ENCODE assay signal across 1 cellular context in the genomic region with DNA sequence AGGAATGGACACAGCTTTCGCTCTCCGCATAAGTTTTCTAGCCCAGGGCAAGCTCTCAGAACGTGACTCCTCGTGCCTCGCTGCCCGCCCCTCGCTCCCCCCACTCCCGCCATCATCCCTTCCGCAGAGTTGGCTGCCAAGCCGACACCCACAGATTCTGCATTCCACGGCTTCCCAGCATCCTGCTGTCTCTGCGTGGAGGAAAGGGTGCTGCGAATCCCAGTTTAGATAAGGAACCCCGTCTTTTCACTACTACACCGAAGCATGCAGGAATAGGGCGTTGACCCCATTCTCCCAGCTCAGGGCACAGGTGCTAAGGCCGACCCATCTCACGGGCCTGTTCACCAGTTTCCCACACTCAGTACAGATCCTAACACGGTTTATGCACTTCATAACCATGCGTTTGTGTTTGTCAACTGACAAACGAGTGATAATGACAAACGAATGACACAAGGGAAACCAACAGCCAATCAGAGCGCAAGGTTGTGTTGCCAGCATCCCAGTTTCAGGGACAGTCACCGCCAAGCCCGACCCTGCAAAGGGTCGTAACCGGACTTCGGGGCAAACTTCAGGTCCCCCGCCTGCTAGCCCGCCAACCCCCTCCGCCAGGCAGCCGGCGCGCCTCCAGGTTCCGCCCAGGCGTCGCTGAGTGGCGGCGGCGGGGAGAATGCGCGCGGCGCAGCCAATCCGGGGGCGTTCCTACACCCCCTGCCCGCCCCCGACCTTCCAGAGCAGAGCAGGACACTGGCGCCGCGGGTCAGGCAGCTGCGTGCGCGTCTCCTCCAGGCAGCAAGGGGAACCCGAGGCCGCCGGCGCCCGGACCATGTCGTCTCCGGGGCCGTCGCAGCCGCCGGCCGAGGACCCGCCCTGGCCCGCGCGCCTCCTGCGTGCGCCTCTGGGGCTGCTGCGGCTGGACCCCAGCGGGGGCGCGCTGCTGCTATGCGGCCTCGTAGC.
TF ChIP-seq lines count a peak whose summit lies in the region.

A gene (plus strand): TSS at position 729 of the 954 bp plus-strand sequence. CDS start 95 bp downstream, at position 824.

TF ChIP-seq in HepG2, 621 proteins besides CTCF, POLR2A, EP300 and RAD21 (continued from another document and continues in another):
- TF ChIP-seq, protein P1, sequence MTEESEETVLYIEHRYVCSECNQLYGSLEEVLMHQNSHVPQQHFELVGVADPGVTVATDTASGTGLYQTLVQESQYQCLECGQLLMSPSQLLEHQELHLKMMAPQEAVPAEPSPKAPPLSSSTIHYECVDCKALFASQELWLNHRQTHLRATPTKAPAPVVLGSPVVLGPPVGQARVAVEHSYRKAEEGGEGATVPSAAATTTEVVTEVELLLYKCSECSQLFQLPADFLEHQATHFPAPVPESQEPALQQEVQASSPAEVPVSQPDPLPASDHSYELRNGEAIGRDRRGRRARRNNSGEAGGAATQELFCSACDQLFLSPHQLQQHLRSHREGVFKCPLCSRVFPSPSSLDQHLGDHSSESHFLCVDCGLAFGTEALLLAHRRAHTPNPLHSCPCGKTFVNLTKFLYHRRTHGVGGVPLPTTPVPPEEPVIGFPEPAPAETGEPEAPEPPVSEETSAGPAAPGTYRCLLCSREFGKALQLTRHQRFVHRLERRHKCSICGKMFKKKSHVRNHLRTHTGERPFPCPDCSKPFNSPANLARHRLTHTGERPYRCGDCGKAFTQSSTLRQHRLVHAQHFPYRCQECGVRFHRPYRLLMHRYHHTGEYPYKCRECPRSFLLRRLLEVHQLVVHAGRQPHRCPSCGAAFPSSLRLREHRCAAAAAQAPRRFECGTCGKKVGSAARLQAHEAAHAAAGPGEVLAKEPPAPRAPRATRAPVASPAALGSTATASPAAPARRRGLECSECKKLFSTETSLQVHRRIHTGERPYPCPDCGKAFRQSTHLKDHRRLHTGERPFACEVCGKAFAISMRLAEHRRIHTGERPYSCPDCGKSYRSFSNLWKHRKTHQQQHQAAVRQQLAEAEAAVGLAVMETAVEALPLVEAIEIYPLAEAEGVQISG (CRISPR knock-in tag; IDR thresholded peaks at IDR 0.05): peak; percentile 53; the same call in 1 of the 2 replicates
- TF ChIP-seq MXI1 (IDR thresholded peaks at IDR 0.05; ENCODE audit: borderline replicate concordance, low read depth, low read length) (peak; percentile 16; the same call in 1 of the 3 replicates), PRPF4 (IDR thresholded peaks at IDR 0.05; ENCODE audit: low read depth, low read length, poor library complexity, severe bottlenecking) (no peak), SMAD3 (CRISPR knock-in tag; IDR thresholded peaks at IDR 0.05) (no peak), HES4 (CRISPR knock-in tag; IDR thresholded peaks at IDR 0.05; ENCODE audit: borderline replicate concordance) (peak; percentile 78; the same call in 1 of the 2 replicates), ZNF430 (CRISPR knock-in tag; IDR thresholded peaks at IDR 0.05) (peak; percentile 69; the same call in 1 of the 2 replicates), MEIS1 (CRISPR knock-in tag; IDR thresholded peaks at IDR 0.05; ENCODE audit: borderline replicate concordance) (0 out of 2 replicates have a peak, but pooled peaks have one; percentile 24), JUND (CRISPR knock-in tag; IDR thresholded peaks at IDR 0.05) (no peak), FOXP1 (IDR thresholded peaks at IDR 0.05) (no peak), FOXP1 (CRISPR knock-in tag; IDR thresholded peaks at IDR 0.05) (no peak), GFI1 (CRISPR knock-in tag; IDR thresholded peaks at IDR 0.05; ENCODE audit: borderline replicate concordance) (no peak), MTA1 (CRISPR knock-in tag; IDR thresholded peaks at IDR 0.05; ENCODE audit: borderline replicate concordance) (peak; percentile 20; the same call in 1 of the 2 replicates), ZNF17 (CRISPR knock-in tag; IDR thresholded peaks at IDR 0.05) (no peak), ZFYVE20 (CRISPR knock-in tag; IDR thresholded peaks at IDR 0.05; ENCODE audit: borderline replicate concordance, low read depth) (0 out of 2 replicates have a peak, but pooled peaks have one; percentile 35), SALL2 (CRISPR knock-in tag; IDR thresholded peaks at IDR 0.05) (peak; percentile 73; the same call in 1 of the 2 replicates), HNRNPL (IDR thresholded peaks at IDR 0.05; ENCODE audit: low read depth, low read length) (no peak), RARG (CRISPR knock-in tag; IDR thresholded peaks at IDR 0.05; ENCODE audit: low read depth) (no peak), POGZ (CRISPR knock-in tag; IDR thresholded peaks at IDR 0.05) (no peak), ZNF296 (CRISPR knock-in tag; conservative IDR thresholded peaks at IDR 0.05) (no peak), ZNF790 (CRISPR knock-in tag; IDR thresholded peaks at IDR 0.05; ENCODE audit: borderline replicate concordance) (no peak; the same call in 1 of the 2 replicates), KDM1A (CRISPR knock-in tag; IDR thresholded peaks at IDR 0.05) (no peak), SNAI1 (CRISPR knock-in tag; IDR thresholded peaks at IDR 0.05; ENCODE audit: borderline replicate concordance) (no peak), ERF (CRISPR knock-in tag; IDR thresholded peaks at IDR 0.05) (peak; percentile 39; the same call in 1 of the 2 replicates), FOXC1 (CRISPR knock-in tag; IDR thresholded peaks at IDR 0.05; ENCODE audit: borderline replicate concordance) (peak; percentile 63), FOSL2 (CRISPR knock-in tag; IDR thresholded peaks at IDR 0.05) (no peak), ZC3H13 (CRISPR knock-in tag; IDR thresholded peaks at IDR 0.05) (0 out of 2 replicates have a peak, but pooled peaks have one; percentile 48), ZNF530 (CRISPR knock-in tag; IDR thresholded peaks at IDR 0.05; ENCODE audit: low read depth) (no peak), ZNF382 (CRISPR knock-in tag; IDR thresholded peaks at IDR 0.05; ENCODE audit: borderline replicate concordance) (no peak), WIZ (CRISPR knock-in tag; IDR thresholded peaks at IDR 0.05) (no peak), MZF1 (CRISPR knock-in tag; IDR thresholded peaks at IDR 0.05; ENCODE audit: borderline replicate concordance) (no peak), ZNF367 (CRISPR knock-in tag; IDR thresholded peaks at IDR 0.05; ENCODE audit: borderline replicate concordance) (no peak; the same call in 1 of the 2 replicates), MYC (CRISPR knock-in tag; IDR thresholded peaks at IDR 0.05; ENCODE audit: borderline replicate concordance) (peak; percentile 45; the same call in 1 of the 2 replicates), SAP130 (CRISPR knock-in tag; IDR thresholded peaks at IDR 0.05; ENCODE audit: low read depth) (peak; percentile 39; the same call in 1 of the 2 replicates), ZNF317 (CRISPR knock-in tag; IDR thresholded peaks at IDR 0.05) (no peak), ZNF24 (IDR thresholded peaks at IDR 0.05) (no peak), MTF2 (CRISPR knock-in tag; IDR thresholded peaks at IDR 0.05; ENCODE audit: borderline replicate concordance) (peak; percentile 75), ZNF563 (CRISPR knock-in tag; IDR thresholded peaks at IDR 0.05) (peak; percentile 82; the same call in 1 of the 2 replicates), KDM2A (CRISPR knock-in tag; IDR thresholded peaks at IDR 0.05; ENCODE audit: borderline replicate concordance, low read depth) (0 out of 2 replicates have a peak, but pooled peaks have one; percentile 40), ZFAT (CRISPR knock-in tag; conservative IDR thresholded peaks at IDR 0.05) (no peak)
- TF ChIP-seq, protein P2, sequence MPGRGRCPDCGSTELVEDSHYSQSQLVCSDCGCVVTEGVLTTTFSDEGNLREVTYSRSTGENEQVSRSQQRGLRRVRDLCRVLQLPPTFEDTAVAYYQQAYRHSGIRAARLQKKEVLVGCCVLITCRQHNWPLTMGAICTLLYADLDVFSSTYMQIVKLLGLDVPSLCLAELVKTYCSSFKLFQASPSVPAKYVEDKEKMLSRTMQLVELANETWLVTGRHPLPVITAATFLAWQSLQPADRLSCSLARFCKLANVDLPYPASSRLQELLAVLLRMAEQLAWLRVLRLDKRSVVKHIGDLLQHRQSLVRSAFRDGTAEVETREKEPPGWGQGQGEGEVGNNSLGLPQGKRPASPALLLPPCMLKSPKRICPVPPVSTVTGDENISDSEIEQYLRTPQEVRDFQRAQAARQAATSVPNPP (CRISPR knock-in tag; IDR thresholded peaks at IDR 0.05): 0 out of 2 replicates have a peak, but pooled peaks have one; percentile 58
- TF ChIP-seq, protein P3, sequence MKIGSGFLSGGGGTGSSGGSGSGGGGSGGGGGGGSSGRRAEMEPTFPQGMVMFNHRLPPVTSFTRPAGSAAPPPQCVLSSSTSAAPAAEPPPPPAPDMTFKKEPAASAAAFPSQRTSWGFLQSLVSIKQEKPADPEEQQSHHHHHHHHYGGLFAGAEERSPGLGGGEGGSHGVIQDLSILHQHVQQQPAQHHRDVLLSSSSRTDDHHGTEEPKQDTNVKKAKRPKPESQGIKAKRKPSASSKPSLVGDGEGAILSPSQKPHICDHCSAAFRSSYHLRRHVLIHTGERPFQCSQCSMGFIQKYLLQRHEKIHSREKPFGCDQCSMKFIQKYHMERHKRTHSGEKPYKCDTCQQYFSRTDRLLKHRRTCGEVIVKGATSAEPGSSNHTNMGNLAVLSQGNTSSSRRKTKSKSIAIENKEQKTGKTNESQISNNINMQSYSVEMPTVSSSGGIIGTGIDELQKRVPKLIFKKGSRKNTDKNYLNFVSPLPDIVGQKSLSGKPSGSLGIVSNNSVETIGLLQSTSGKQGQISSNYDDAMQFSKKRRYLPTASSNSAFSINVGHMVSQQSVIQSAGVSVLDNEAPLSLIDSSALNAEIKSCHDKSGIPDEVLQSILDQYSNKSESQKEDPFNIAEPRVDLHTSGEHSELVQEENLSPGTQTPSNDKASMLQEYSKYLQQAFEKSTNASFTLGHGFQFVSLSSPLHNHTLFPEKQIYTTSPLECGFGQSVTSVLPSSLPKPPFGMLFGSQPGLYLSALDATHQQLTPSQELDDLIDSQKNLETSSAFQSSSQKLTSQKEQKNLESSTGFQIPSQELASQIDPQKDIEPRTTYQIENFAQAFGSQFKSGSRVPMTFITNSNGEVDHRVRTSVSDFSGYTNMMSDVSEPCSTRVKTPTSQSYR (CRISPR knock-in tag; IDR thresholded peaks at IDR 0.05; ENCODE audit: borderline replicate concordance): peak; percentile 36; the same call in 1 of the 2 replicates
- TF ChIP-seq, protein P4, sequence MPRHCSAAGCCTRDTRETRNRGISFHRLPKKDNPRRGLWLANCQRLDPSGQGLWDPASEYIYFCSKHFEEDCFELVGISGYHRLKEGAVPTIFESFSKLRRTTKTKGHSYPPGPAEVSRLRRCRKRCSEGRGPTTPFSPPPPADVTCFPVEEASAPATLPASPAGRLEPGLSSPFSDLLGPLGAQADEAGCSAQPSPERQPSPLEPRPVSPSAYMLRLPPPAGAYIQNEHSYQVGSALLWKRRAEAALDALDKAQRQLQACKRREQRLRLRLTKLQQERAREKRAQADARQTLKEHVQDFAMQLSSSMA (CRISPR knock-in tag; IDR thresholded peaks at IDR 0.05): no peak
- TF ChIP-seq, protein P5, sequence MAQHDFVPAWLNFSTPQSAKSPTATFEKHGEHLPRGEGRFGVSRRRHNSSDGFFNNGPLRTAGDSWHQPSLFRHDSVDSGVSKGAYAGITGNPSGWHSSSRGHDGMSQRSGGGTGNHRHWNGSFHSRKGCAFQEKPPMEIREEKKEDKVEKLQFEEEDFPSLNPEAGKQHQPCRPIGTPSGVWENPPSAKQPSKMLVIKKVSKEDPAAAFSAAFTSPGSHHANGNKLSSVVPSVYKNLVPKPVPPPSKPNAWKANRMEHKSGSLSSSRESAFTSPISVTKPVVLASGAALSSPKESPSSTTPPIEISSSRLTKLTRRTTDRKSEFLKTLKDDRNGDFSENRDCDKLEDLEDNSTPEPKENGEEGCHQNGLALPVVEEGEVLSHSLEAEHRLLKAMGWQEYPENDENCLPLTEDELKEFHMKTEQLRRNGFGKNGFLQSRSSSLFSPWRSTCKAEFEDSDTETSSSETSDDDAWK (CRISPR knock-in tag; IDR thresholded peaks at IDR 0.05): no peak
- TF ChIP-seq, protein P6, sequence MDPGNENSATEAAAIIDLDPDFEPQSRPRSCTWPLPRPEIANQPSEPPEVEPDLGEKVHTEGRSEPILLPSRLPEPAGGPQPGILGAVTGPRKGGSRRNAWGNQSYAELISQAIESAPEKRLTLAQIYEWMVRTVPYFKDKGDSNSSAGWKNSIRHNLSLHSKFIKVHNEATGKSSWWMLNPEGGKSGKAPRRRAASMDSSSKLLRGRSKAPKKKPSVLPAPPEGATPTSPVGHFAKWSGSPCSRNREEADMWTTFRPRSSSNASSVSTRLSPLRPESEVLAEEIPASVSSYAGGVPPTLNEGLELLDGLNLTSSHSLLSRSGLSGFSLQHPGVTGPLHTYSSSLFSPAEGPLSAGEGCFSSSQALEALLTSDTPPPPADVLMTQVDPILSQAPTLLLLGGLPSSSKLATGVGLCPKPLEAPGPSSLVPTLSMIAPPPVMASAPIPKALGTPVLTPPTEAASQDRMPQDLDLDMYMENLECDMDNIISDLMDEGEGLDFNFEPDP (CRISPR knock-in tag; conservative IDR thresholded peaks at IDR 0.05): peak; percentile 82; the same call in 1 of the 2 replicates
- TF ChIP-seq, protein P7, sequence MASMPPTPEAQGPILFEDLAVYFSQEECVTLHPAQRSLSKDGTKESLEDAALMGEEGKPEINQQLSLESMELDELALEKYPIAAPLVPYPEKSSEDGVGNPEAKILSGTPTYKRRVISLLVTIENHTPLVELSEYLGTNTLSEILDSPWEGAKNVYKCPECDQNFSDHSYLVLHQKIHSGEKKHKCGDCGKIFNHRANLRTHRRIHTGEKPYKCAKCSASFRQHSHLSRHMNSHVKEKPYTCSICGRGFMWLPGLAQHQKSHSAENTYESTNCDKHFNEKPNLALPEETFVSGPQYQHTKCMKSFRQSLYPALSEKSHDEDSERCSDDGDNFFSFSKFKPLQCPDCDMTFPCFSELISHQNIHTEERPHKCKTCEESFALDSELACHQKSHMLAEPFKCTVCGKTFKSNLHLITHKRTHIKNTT (CRISPR knock-in tag; IDR thresholded peaks at IDR 0.05): no peak
- TF ChIP-seq, protein P8, sequence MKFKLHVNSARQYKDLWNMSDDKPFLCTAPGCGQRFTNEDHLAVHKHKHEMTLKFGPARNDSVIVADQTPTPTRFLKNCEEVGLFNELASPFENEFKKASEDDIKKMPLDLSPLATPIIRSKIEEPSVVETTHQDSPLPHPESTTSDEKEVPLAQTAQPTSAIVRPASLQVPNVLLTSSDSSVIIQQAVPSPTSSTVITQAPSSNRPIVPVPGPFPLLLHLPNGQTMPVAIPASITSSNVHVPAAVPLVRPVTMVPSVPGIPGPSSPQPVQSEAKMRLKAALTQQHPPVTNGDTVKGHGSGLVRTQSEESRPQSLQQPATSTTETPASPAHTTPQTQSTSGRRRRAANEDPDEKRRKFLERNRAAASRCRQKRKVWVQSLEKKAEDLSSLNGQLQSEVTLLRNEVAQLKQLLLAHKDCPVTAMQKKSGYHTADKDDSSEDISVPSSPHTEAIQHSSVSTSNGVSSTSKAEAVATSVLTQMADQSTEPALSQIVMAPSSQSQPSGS (CRISPR knock-in tag; IDR thresholded peaks at IDR 0.05): no peak
- TF ChIP-seq, protein P9, sequence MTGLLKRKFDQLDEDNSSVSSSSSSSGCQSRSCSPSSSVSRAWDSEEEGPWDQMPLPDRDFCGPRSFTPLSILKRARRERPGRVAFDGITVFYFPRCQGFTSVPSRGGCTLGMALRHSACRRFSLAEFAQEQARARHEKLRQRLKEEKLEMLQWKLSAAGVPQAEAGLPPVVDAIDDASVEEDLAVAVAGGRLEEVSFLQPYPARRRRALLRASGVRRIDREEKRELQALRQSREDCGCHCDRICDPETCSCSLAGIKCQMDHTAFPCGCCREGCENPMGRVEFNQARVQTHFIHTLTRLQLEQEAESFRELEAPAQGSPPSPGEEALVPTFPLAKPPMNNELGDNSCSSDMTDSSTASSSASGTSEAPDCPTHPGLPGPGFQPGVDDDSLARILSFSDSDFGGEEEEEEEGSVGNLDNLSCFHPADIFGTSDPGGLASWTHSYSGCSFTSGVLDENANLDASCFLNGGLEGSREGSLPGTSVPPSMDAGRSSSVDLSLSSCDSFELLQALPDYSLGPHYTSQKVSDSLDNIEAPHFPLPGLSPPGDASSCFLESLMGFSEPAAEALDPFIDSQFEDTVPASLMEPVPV (CRISPR knock-in tag; IDR thresholded peaks at IDR 0.05): no peak
